In genomic region chr10:33143160-33143728, GRCh38 we compare ENCODE assay signal across 8 cellular contexts.
DNase-seq lines count a peak whose midpoint lies in the region; ATAC-seq and TF ChIP-seq lines count a peak whose summit lies in the region.
"Had no signal": no experiment of that assay in that cellular context is flagged by ENCODE, and none has a peak within 500 bp of the region (broad histone marks: within the 10 kb centered on the region; RNA-seq: fewer than 3 reads in every experiment).

No MANE protein-coding gene starts in this region.

- H3K9me3 ChIP-seq in HCT116 (ENCODE audit: control insufficient read depth in 1 of 2, insufficient read depth in 1 of 2, low read depth in 1 of 2, low read length in 2 of 2) = no peaks in the 10 kb centered on the region
- H3K9me3 ChIP-seq: neutrophil had no signal

- H4K20me1 ChIP-seq in HCT116 (ENCODE audit: insufficient read depth) = no peaks in the 10 kb centered on the region

- H3K9ac ChIP-seq in HCT116 (ENCODE audit: low read length) = no peak overlapping the region

- no peaks in the 10 kb centered on the region for H3K36me3 ChIP-seq in HCT116 (ENCODE audit: control insufficient read depth in 1 of 2, insufficient read depth in 2 of 2, low read length in 2 of 2)
- H3K36me3 ChIP-seq: neutrophil had no signal

- TF ChIP-seq CTCF in HCT116 (IDR thresholded peaks at IDR 0.05 in 2 of 3, conservative IDR thresholded peaks at IDR 0.05 in 1 of 3; ENCODE audit: borderline replicate concordance in 1 of 3, insufficient read depth in 1 of 3, low read depth in 2 of 3, low read length in 2 of 3) = no peak

- no peak for DNase-seq in HCT116 (ENCODE audit: low read depth, low spot score)
- peak; percentile 59 to 63 for DNase-seq in activated CD4-positive, alpha-beta T cell treated with anti-CD3 and anti-CD28 coated beads for 4 hours
- DNase-seq in fibroblast of gingiva (ENCODE audit: low read depth) = peak; percentile 82
- DNase-seq in stimulated activated CD8-positive, alpha-beta memory T cell treated with anti-CD3 and anti-CD28 coated beads, Interleukin-15, amount 100 ng/mL, for 48 hours (ENCODE audit: low read depth in 2 of 2) = peak; percentile 41 to 43
- no peak for DNase-seq in HPDE6-E6E7 (ENCODE audit: extremely low spot score)
- DNase-seq in HuH-7 (ENCODE audit: low spot score) = no peak

- peak overlapping the region; percentile 53 for H3K4me2 ChIP-seq in HCT116 (ENCODE audit: low read length)

- peak overlapping the region; percentile 64 for H2AFZ ChIP-seq in HCT116 (ENCODE audit: low read depth, low read length, poor library complexity, severe bottlenecking)

- CTCF ChIA-PET in HCT116 (lab: Charles Lee) = interaction anchor here (1.3 to 2.2 kb wide), 2 partner anchors 13 to 27 kb away, joined by 4 to 6 read pairs; no protein-coding TSS in a partner anchor

- H3K4me3 ChIP-seq in HCT116 (replicated peaks in 1 of 2; ENCODE audit: low read depth in 1 of 2, low read length in 2 of 2) = no peak overlapping the region

- TF ChIP-seq RAD21 in HCT116 (IDR thresholded peaks at IDR 0.05; ENCODE audit: low read depth) = no peak

- RAD21 ChIA-PET in HCT116 (lab: Charles Lee; ENCODE audit: low non-redundant PET in 1 of 2, low total read pairs in 2 of 2, uncharacterized antibody in 2 of 2, unreplicated experiment in 2 of 2) = no interaction called here

- H3K27me3 ChIP-seq in HCT116 (ENCODE audit: insufficient read depth, low read length) = no peaks in the 10 kb centered on the region
- H3K27me3 ChIP-seq: neutrophil had no signal

- H3K9me2 ChIP-seq in HCT116 (ENCODE audit: insufficient read depth) = no peaks in the 10 kb centered on the region

- no peak overlapping the region for H3K27ac ChIP-seq in HCT116 (ENCODE audit: low read depth, low read length)
- H3K27ac ChIP-seq: neutrophil had no signal

- ATAC-seq in HCT116 = no peak
- ATAC-seq in HG03175 (IDR thresholded peaks at IDR 0.05; ENCODE audit: unreplicated experiment) = no peak

- no peaks in the 10 kb centered on the region for H3K79me2 ChIP-seq in HCT116 (ENCODE audit: insufficient read depth, low read length)

- peaks cover 22 to 49% of the 10 kb centered on the region in 2 experiments for H3K4me1 ChIP-seq in HCT116 (ENCODE audit: control insufficient read depth in 1 of 2, insufficient read depth in 2 of 2, low read length in 2 of 2)

- intact Hi-C loops in HCT116 (cut with micrococcal nuclease) = no loop called here

- no peak for TF ChIP-seq POLR2A in HCT116 (IDR thresholded peaks at IDR 0.05; ENCODE audit: borderline replicate concordance, extremely low read depth, insufficient read depth, insufficient read length)

- POLR2A ChIA-PET in HCT116 (lab: Charles Lee) = interaction anchor here (1.5 kb wide), 1 partner anchor 9 kb away, joined by 6 read pairs; no protein-coding TSS in a partner anchor

- no TSS peak for BruUV-seq in HCT116 (replicated peaks; lab: Mats Ljungman, UMichigan)

TF ChIP-seq in HCT116, 20 proteins besides CTCF, POLR2A, EP300 and RAD21:
- TF ChIP-seq, protein P1, sequence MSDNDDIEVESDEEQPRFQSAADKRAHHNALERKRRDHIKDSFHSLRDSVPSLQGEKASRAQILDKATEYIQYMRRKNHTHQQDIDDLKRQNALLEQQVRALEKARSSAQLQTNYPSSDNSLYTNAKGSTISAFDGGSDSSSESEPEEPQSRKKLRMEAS (IDR thresholded peaks at IDR 0.05) = 0 out of 2 replicates have a peak, but pooled peaks have one; percentile 46
- peak; percentile 73 for TF ChIP-seq JUND (IDR thresholded peaks at IDR 0.05)
- peak; percentile 70 for TF ChIP-seq EGR1 (IDR thresholded peaks at IDR 0.05; ENCODE audit: low read depth)
- TF ChIP-seq CEBPB (IDR thresholded peaks at IDR 0.05; ENCODE audit: low read depth) = no peak; the same call in 1 of the 2 replicates
- peak; percentile 83 for TF ChIP-seq FOSL1 (IDR thresholded peaks at IDR 0.05; ENCODE audit: low read depth)
- 0 out of 2 replicates have a peak, but pooled peaks have one; percentile 19 for TF ChIP-seq SIN3A (IDR thresholded peaks at IDR 0.05; ENCODE audit: low read depth)
- TF ChIP-seq TCF7L2 (IDR thresholded peaks at IDR 0.05; ENCODE audit: borderline replicate concordance, extremely low read depth, insufficient read depth, insufficient read length) = peak; percentile 45
- TF ChIP-seq SP1 (IDR thresholded peaks at IDR 0.05; ENCODE audit: low read depth) = peak; percentile 57
- TF ChIP-seq SRF (IDR thresholded peaks at IDR 0.05; ENCODE audit: low read depth) = no peak
- TF ChIP-seq EZH2phosphoT487 (IDR thresholded peaks at IDR 0.05; ENCODE audit: borderline replicate concordance) = no peak

Comparison
In these comparisons a context has a peak if more than half of its experiments do, and no peak if none do; other contexts are left out.
1. DNase-seq: peak in activated CD4-positive, alpha-beta T cell treated with anti-CD3 and anti-CD28 coated beads for 4 hours (2 of 2), fibroblast of gingiva (single experiment) and stimulated activated CD8-positive, alpha-beta memory T cell treated with anti-CD3 and anti-CD28 coated beads, Interleukin-15, amount 100 ng/mL, for 48 hours (2 of 2); none in HCT116 (single experiment), HPDE6-E6E7 (single experiment) and HuH-7 (single experiment).